Comparison of ENCODE assay signal across 10 cellular contexts in genomic region chr11:123505546-123506299, GRCh38.
A peak's percentile ranks its signal among the peaks of the same experiment; 100 is the strongest.
DNase-seq lines count a peak whose midpoint lies in the region; ATAC-seq and TF ChIP-seq lines count a peak whose summit lies in the region.
"Had no signal": no experiment of that assay in that cellular context is flagged by ENCODE, and none has a peak within 500 bp of the region (broad histone marks: within the 10 kb centered on the region; RNA-seq: fewer than 3 reads in every experiment).

No MANE protein-coding gene starts in this region.

- WGBS in prostate gland = 67% methylated on average over 6 of the region's 6 CpGs

- H3K27me3 ChIP-seq in neuron (ENCODE audit: insufficient read depth, low read length) (no peaks in the 10 kb centered on the region), gastrocnemius medialis (no peaks in the 10 kb centered on the region), prostate gland (replicated peaks; ENCODE audit: insufficient read depth) (no peaks in the 10 kb centered on the region)

- peak in 2 of 3 experiments; percentile 26 to 58 for DNase-seq in NCI-H1417 (lab: John Stamatoyannopoulos, UW)
- no peak for DNase-seq in NCI-H1417 treated with DMSO at 0.1 percent for 48 hours (lab: John Stamatoyannopoulos, UW)
- DNase-seq in NCI-H524 (lab: John Stamatoyannopoulos, UW) = peak; percentile 66 to 79
- DNase-seq in NCI-H446 treated with DMSO at 0.1 percent for 48 hours (lab: John Stamatoyannopoulos, UW) = no peak
- DNase-seq in gastrocnemius medialis = no peak
- DNase-seq in prostate gland (ENCODE audit: low spot score) = no peak
- DNase-seq: RPMI8226 had no signal

- in situ Hi-C loops in gastrocnemius medialis (cut with MboI; ENCODE audit: low sequenced_read_pairs in 4 of 4) = no loop called here

- H3K4me3 ChIP-seq in HEK293 (ENCODE audit: low read depth, low read length) = no peak overlapping the region
- H3K4me3 ChIP-seq in neuron (ENCODE audit: low read length) = no peak overlapping the region
- no peak overlapping the region for H3K4me3 ChIP-seq in gastrocnemius medialis
- no peak overlapping the region for H3K4me3 ChIP-seq in prostate gland

- H3K36me3 ChIP-seq in HEK293 (ENCODE audit: control insufficient read depth in 2 of 2, insufficient read depth in 1 of 2, low read length in 2 of 2) (no peaks in the 10 kb centered on the region), neuron (ENCODE audit: insufficient read depth, low read length) (no peaks in the 10 kb centered on the region), gastrocnemius medialis (no peaks in the 10 kb centered on the region), prostate gland (no peaks in the 10 kb centered on the region)

- POLR2A ChIA-PET in HEK293 (lab: Yijun Ruan, JAX) = no interaction called here

- no peaks in the 10 kb centered on the region for H3K9me3 ChIP-seq in HEK293 (ENCODE audit: control insufficient read depth, insufficient read depth, low read depth, low read length)
- H3K9me3 ChIP-seq in neuron (ENCODE audit: low read length) = no peaks in the 10 kb centered on the region
- H3K9me3 ChIP-seq in gastrocnemius medialis = no peaks in the 10 kb centered on the region
- H3K9me3 ChIP-seq in prostate gland = no peaks in the 10 kb centered on the region

- CTCF ChIA-PET in HEK293 (lab: Yijun Ruan, JAX) = interaction anchor here (0.6 kb wide), 1 partner anchor 75 kb away, joined by 3 read pairs; no protein-coding TSS in a partner anchor

- TF ChIP-seq CTCF in HEK293 (tag by site-specific recombination; IDR thresholded peaks at IDR 0.05) (no peak), gastrocnemius medialis (IDR thresholded peaks at IDR 0.05 in 4 of 5, conservative IDR thresholded peaks at IDR 0.05 in 1 of 5) (no peak), prostate gland (IDR thresholded peaks at IDR 0.05) (no peak)

- TF ChIP-seq POLR2A in gastrocnemius medialis (IDR thresholded peaks at IDR 0.05) = no peak
- TF ChIP-seq POLR2A in prostate gland (IDR thresholded peaks at IDR 0.05) = no peak

- H3K4me1 ChIP-seq in HEK293 (ENCODE audit: control insufficient read depth, insufficient read depth, low read length) = peaks cover 4% of the 10 kb centered on the region; the same call in 1 of the 2 replicates
- H3K4me1 ChIP-seq in neuron (ENCODE audit: insufficient read depth, low read length) = peaks cover 14% of the 10 kb centered on the region
- no peaks in the 10 kb centered on the region for H3K4me1 ChIP-seq in gastrocnemius medialis
- no peaks in the 10 kb centered on the region for H3K4me1 ChIP-seq in prostate gland (replicated peaks)

- intact Hi-C loops in gastrocnemius medialis (cut with DNase I; ENCODE audit: low total_unique reads) = no loop called here
- intact Hi-C loops in prostate gland (cut with DNase I) = no loop called here

- no peak for ATAC-seq in gastrocnemius medialis
- ATAC-seq: HCT116 had no signal

- H3K27ac ChIP-seq in HEK293 (ENCODE audit: extremely low read depth, low read depth, low read length) (no peak overlapping the region), gastrocnemius medialis (no peak overlapping the region), prostate gland (no peak overlapping the region)

- H2AFZ ChIP-seq in neuron (ENCODE audit: low read depth, low read length) = peak overlapping the region; percentile 41

TF ChIP-seq in HEK293, 187 proteins besides CTCF, POLR2A, EP300 and RAD21:
- TF ChIP-seq ZBTB17 (tag by site-specific recombination; IDR thresholded peaks at IDR 0.05) (peak; percentile 47; the same call in 1 of the 2 replicates), ZBTB1 (tag by site-specific recombination; IDR thresholded peaks at IDR 0.05) (no peak)

Comparison
In these comparisons a context has a peak if more than half of its experiments do, and no peak if none do; other contexts are left out.
1. DNase-seq: peak in NCI-H1417 (2 of 3) and NCI-H524 (2 of 2); none in NCI-H1417 treated with DMSO at 0.1 percent for 48 hours (single experiment), NCI-H446 treated with DMSO at 0.1 percent for 48 hours (single experiment), gastrocnemius medialis (0 of 2) and prostate gland (single experiment).